In the genomic region with DNA sequence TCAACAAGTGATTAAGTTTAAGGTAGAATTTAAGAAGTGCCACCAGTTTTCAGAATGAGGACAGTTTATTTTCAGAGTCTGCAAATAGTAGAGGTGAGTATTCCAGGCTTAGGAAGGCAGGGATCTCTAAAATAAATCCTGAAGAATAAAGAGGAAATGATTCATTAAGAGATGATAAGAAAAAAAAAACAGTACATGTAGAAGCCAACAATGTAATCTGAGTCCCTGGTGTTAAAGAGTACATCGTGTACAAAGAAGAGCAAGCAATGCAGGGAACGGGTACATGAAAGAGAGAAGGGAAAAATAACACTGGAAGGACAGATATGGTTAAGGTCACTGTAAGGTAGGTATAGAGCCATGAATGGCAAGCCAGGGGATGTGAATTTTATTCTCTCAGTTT, we compare ENCODE assay signal across 17 cellular contexts.
DNase-seq lines count a peak whose midpoint lies in the region; ATAC-seq and TF ChIP-seq lines count a peak whose summit lies in the region.
"Had no signal": no experiment of that assay in that cellular context is flagged by ENCODE, and none has a peak within 500 bp of the region (broad histone marks: within the 10 kb centered on the region; RNA-seq: fewer than 3 reads in every experiment).

No MANE protein-coding gene starts in this region.

- peaks cover 15% of the 10 kb centered on the region for H3K9me3 Mint-ChIP-seq in CD4-positive, alpha-beta T cell
- H3K9me3 Mint-ChIP-seq in activated T-cell treated with anti-CD3 and anti-CD28 coated beads, Interleukin-2, amount 50 U/mL, for 72 hours = peaks cover 9 to 11% of the 10 kb centered on the region in 2 donors
- H3K9me3 Mint-ChIP-seq: stimulated activated naive B cell treated with anti-CD40 and anti-IgM and Interleukin-4, amounts not matched to agents 10 μg/mL and 1 μg/mL and 100 μg/mL, for 72 hours had no signal

- H3K27me3 ChIP-seq in foreskin keratinocyte (no peaks in the 10 kb centered on the region), esophagus muscularis mucosa (no peaks in the 10 kb centered on the region)
- H3K27me3 ChIP-seq in CD4-positive, alpha-beta T cell (ENCODE audit: control insufficient read depth, insufficient read depth, low read length) = no peaks in the 10 kb centered on the region
- H3K27me3 ChIP-seq: thyroid gland had no signal

- DNase-seq in DMS153 (lab: John Stamatoyannopoulos, UW) (peak; percentile 26), M059J (ENCODE audit: low read depth) (peak; percentile 71), astrocyte of the cerebellum (ENCODE audit: low read depth) (peak; percentile 37), foreskin keratinocyte (peak; percentile 34 to 60), epidermal melanocyte (ENCODE audit: insufficient read length, low spot score) (no peak), esophagus muscularis mucosa (ENCODE audit: extremely low spot score) (no peak)
- no peak for DNase-seq in CD4-positive, alpha-beta T cell
- DNase-seq in activated T-cell treated with anti-CD3 and anti-CD28 coated beads, Interleukin-2, amount 50 U/mL, for 72 hours = no peak
- DNase-seq: kidney glomerular epithelial cell; SHP77; stimulated activated CD4-positive, alpha-beta T cell treated with anti-CD3 and anti-CD28 coated beads, Interleukin-15, amount 100 ng/mL, for 24 hours; stimulated activated naive B cell treated with anti-CD40 and anti-IgM and Interleukin-4, amounts not matched to agents 10 μg/mL and 1 μg/mL and 100 μg/mL, for 72 hours; T-helper 17 cell; thyroid gland had no signal

- no peak for TF ChIP-seq POLR2A in esophagus muscularis mucosa (IDR thresholded peaks at IDR 0.05; ENCODE audit: low read depth)

- TF ChIP-seq EP300 in esophagus muscularis mucosa (IDR thresholded peaks at IDR 0.05) = no peak

- H3K4me1 ChIP-seq in foreskin keratinocyte = peaks cover 32% of the 10 kb centered on the region
- H3K4me1 ChIP-seq in esophagus muscularis mucosa = no peaks in the 10 kb centered on the region
- H3K4me1 ChIP-seq: thyroid gland had no signal

- TF ChIP-seq CTCF in astrocyte of the cerebellum (IDR thresholded peaks at IDR 0.05; ENCODE audit: low read depth, low read length, missing control alignments) (no peak), foreskin keratinocyte (conservative IDR thresholded peaks at IDR 0.05) (no peak), esophagus muscularis mucosa (IDR thresholded peaks at IDR 0.05) (no peak)
- TF ChIP-seq CTCF in CD4-positive, alpha-beta T cell (IDR thresholded peaks at IDR 0.05) = no peak

- POLR2A ChIA-PET in CD4-positive, alpha-beta T cell (lab: Charles Lee) = no interaction called here

- in situ Hi-C loops in astrocyte of the cerebellum (cut with HindIII; ENCODE audit: low sequenced_read_pairs) = no loop called here

- H3K36me3 ChIP-seq in esophagus muscularis mucosa = no peaks in the 10 kb centered on the region
- H3K36me3 ChIP-seq: thyroid gland had no signal

- no peak overlapping the region for H3K27ac Mint-ChIP-seq in CD4-positive, alpha-beta T cell
- no peak overlapping the region for H3K27ac Mint-ChIP-seq in activated T-cell treated with anti-CD3 and anti-CD28 coated beads, Interleukin-2, amount 50 U/mL, for 72 hours
- H3K27ac Mint-ChIP-seq: activated T-helper 2 cell treated with anti-CD3 and anti-CD28 coated beads, Interferon-gamma antibody, Interleukin-2, Interleukin-4, amounts not matched to agents 10 μg/mL and 5 μg/mL and 100 μg/mL, durations not matched to agents 14 hours and 24 hours and 36 hours; natural killer cell treated with Interleukin-12 subunit alpha and Interleukin-12 subunit beta and Interleukin-15 and Interleukin-18, amount 100 ng/mL, for 72 hours; progenitor cell of endocrine pancreas; stimulated activated naive B cell treated with anti-CD40 and anti-IgM and Interleukin-4, amounts not matched to agents 10 μg/mL and 1 μg/mL and 100 μg/mL, for 72 hours; T-helper 17 cell had no signal

- ATAC-seq in foreskin keratinocyte = peak; percentile 59
- ATAC-seq in CD4-positive, alpha-beta T cell (ENCODE audit: poor library complexity) = no peak
- no peak for ATAC-seq in activated T-cell treated with anti-CD3 and anti-CD28 coated beads, Interleukin-2, amount 50 U/mL, for 72 hours (replicated peaks in 1 of 2)
- ATAC-seq: natural killer cell treated with Interleukin-12 subunit alpha and Interleukin-12 subunit beta and Interleukin-15 and Interleukin-18, amount 100 ng/mL, for 72 hours; stimulated activated naive B cell treated with anti-CD40 and anti-IgM and Interleukin-4, amounts not matched to agents 10 μg/mL and 1 μg/mL and 100 μg/mL, for 72 hours; T-helper 17 cell had no signal

- no peaks in the 10 kb centered on the region for H3K27me3 Mint-ChIP-seq in CD4-positive, alpha-beta T cell
- H3K27me3 Mint-ChIP-seq in activated T-cell treated with anti-CD3 and anti-CD28 coated beads, Interleukin-2, amount 50 U/mL, for 72 hours (ENCODE audit: low read depth) = no peaks in the 10 kb centered on the region
- H3K27me3 Mint-ChIP-seq: natural killer cell treated with Interleukin-12 subunit alpha and Interleukin-12 subunit beta and Interleukin-15 and Interleukin-18, amount 100 ng/mL, for 72 hours; progenitor cell of endocrine pancreas; stimulated activated naive B cell treated with anti-CD40 and anti-IgM and Interleukin-4, amounts not matched to agents 10 μg/mL and 1 μg/mL and 100 μg/mL, for 72 hours; T-helper 17 cell had no signal

- H3K4me3 Mint-ChIP-seq in CD4-positive, alpha-beta T cell = no peak overlapping the region
- no peak overlapping the region for H3K4me3 Mint-ChIP-seq in activated T-cell treated with anti-CD3 and anti-CD28 coated beads, Interleukin-2, amount 50 U/mL, for 72 hours
- H3K4me3 Mint-ChIP-seq: natural killer cell treated with Interleukin-12 subunit alpha and Interleukin-12 subunit beta and Interleukin-15 and Interleukin-18, amount 100 ng/mL, for 72 hours; stimulated activated naive B cell treated with anti-CD40 and anti-IgM and Interleukin-4, amounts not matched to agents 10 μg/mL and 1 μg/mL and 100 μg/mL, for 72 hours; T-helper 17 cell had no signal

- 50% methylated on average over 2 of the region's 2 CpGs for WGBS in esophagus muscularis mucosa

- intact Hi-C loops in esophagus muscularis mucosa (cut with DNase I) = no loop called here
- intact Hi-C loops in CD4-positive, alpha-beta T cell (cut with DNase I, micrococcal nuclease) = no loop called here

- CTCF ChIA-PET in CD4-positive, alpha-beta T cell (lab: Charles Lee) = no interaction called here

- no peaks in the 10 kb centered on the region for H3K36me3 Mint-ChIP-seq in CD4-positive, alpha-beta T cell (ENCODE audit: low read depth)
- H3K36me3 Mint-ChIP-seq in activated T-cell treated with anti-CD3 and anti-CD28 coated beads, Interleukin-2, amount 50 U/mL, for 72 hours (ENCODE audit: insufficient read depth in 2 of 2) = no peaks in the 10 kb centered on the region
- H3K36me3 Mint-ChIP-seq: natural killer cell treated with Interleukin-12 subunit alpha and Interleukin-12 subunit beta and Interleukin-15 and Interleukin-18, amount 100 ng/mL, for 72 hours; stimulated activated naive B cell treated with anti-CD40 and anti-IgM and Interleukin-4, amounts not matched to agents 10 μg/mL and 1 μg/mL and 100 μg/mL, for 72 hours had no signal

- H3K4me3 ChIP-seq in astrocyte of the cerebellum (ENCODE audit: low read depth, low read length) (no peak overlapping the region), esophagus muscularis mucosa (no peak overlapping the region)
- H3K4me3 ChIP-seq: thyroid gland had no signal

- H3K4me1 Mint-ChIP-seq in CD4-positive, alpha-beta T cell (ENCODE audit: low read depth) = no peaks in the 10 kb centered on the region
- no peaks in the 10 kb centered on the region for H3K4me1 Mint-ChIP-seq in activated T-cell treated with anti-CD3 and anti-CD28 coated beads, Interleukin-2, amount 50 U/mL, for 72 hours (ENCODE audit: low read depth)
- H3K4me1 Mint-ChIP-seq: stimulated activated naive B cell treated with anti-CD40 and anti-IgM and Interleukin-4, amounts not matched to agents 10 μg/mL and 1 μg/mL and 100 μg/mL, for 72 hours; T-helper 17 cell had no signal

- H3K27ac ChIP-seq in foreskin keratinocyte (peak overlapping the region; percentile 66), esophagus muscularis mucosa (replicated peaks in 1 of 4) (no peak overlapping the region)
- H3K27ac ChIP-seq in CD4-positive, alpha-beta T cell (ENCODE audit: low read depth, low read length) = no peak overlapping the region
- H3K27ac ChIP-seq: thyroid gland had no signal

- H3K9me3 ChIP-seq in esophagus muscularis mucosa = no peaks in the 10 kb centered on the region
- H3K9me3 ChIP-seq in CD4-positive, alpha-beta T cell (ENCODE audit: control insufficient read depth, low read length) = no peaks in the 10 kb centered on the region
- H3K9me3 ChIP-seq: thyroid gland had no signal

Comparison
In these comparisons a context has a peak if more than half of its experiments do, and no peak if none do; other contexts are left out.
1. DNase-seq: peak in DMS153 (single experiment), M059J (single experiment), astrocyte of the cerebellum (single experiment) and foreskin keratinocyte (2 of 2); none in epidermal melanocyte (single experiment), esophagus muscularis mucosa (single experiment), CD4-positive, alpha-beta T cell (0 of 10) and activated T-cell treated with anti-CD3 and anti-CD28 coated beads, Interleukin-2, amount 50 U/mL, for 72 hours (0 of 2).